8 cellular contexts compared by ENCODE assay signal in the genomic region with DNA sequence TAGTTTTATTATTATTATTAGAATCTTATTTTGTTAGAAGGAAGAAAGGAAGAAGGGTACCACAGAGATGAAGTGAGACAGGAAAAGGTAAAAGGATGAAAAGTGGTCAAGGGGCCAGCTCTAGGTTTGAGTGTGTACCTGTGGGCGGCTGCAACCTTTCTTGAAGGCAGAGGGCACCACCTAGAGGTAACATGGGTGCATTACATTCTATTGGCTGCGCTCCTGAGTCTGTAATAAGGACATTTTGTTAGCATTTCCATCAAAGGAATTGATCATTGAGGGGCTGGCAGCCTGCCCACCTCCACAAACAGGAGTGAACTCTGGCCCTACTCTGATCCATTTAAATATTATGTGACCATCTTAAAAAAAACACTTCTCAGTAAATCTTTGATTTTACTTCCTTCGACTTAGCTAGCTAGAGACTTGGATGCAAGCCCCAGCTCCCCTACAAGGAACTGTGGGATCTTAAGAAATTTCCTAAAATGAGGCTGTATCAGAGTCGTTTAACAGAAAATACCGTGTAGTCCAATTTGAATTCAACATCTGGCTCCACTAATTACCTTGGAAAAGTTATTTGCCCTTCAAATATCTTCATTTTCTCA.
DNase-seq lines count a peak whose midpoint lies in the region; ATAC-seq and TF ChIP-seq lines count a peak whose summit lies in the region.

No MANE protein-coding gene starts in this region.

- H3K9me3 Mint-ChIP-seq in activated T-helper 1 cell treated with anti-CD3 and anti-CD28 coated beads, Interleukin-12 subunit alpha, Interleukin-12 subunit beta, Interleukin-2, Interleukin-4 antibody, amounts not matched to agents 30 ng/mL and 10 ng/mL and 1 ng/mL, durations not matched to agents 14 hours and 24 hours and 36 hours: no peaks in the 10 kb centered on the region

- no peaks in the 10 kb centered on the region for H3K27me3 Mint-ChIP-seq in activated T-helper 1 cell treated with anti-CD3 and anti-CD28 coated beads, Interleukin-12 subunit alpha, Interleukin-12 subunit beta, Interleukin-2, Interleukin-4 antibody, amounts not matched to agents 30 ng/mL and 10 ng/mL and 1 ng/mL, durations not matched to agents 14 hours and 24 hours and 36 hours (ENCODE audit: insufficient read depth)

- no peak overlapping the region for H3K4me3 Mint-ChIP-seq in activated T-helper 1 cell treated with anti-CD3 and anti-CD28 coated beads, Interleukin-12 subunit alpha, Interleukin-12 subunit beta, Interleukin-2, Interleukin-4 antibody, amounts not matched to agents 30 ng/mL and 10 ng/mL and 1 ng/mL, durations not matched to agents 14 hours and 24 hours and 36 hours

- intact Hi-C loops in activated T-helper 1 cell treated with anti-CD3 and anti-CD28 coated beads, Interleukin-12 subunit alpha, Interleukin-12 subunit beta, Interleukin-2, Interleukin-4 antibody, amounts not matched to agents 30 ng/mL and 10 ng/mL and 1 ng/mL, durations not matched to agents 14 hours and 24 hours and 36 hours (cut with micrococcal nuclease): no loop called here
- intact Hi-C loops in left ventricle myocardium inferior (cut with micrococcal nuclease): no loop called here

- no peak overlapping the region for H3K27ac Mint-ChIP-seq in activated T-helper 1 cell treated with anti-CD3 and anti-CD28 coated beads, Interleukin-12 subunit alpha, Interleukin-12 subunit beta, Interleukin-2, Interleukin-4 antibody, amounts not matched to agents 30 ng/mL and 10 ng/mL and 1 ng/mL, durations not matched to agents 14 hours and 24 hours and 36 hours

- no peaks in the 10 kb centered on the region for H3K4me1 Mint-ChIP-seq in activated T-helper 1 cell treated with anti-CD3 and anti-CD28 coated beads, Interleukin-12 subunit alpha, Interleukin-12 subunit beta, Interleukin-2, Interleukin-4 antibody, amounts not matched to agents 30 ng/mL and 10 ng/mL and 1 ng/mL, durations not matched to agents 14 hours and 24 hours and 36 hours (ENCODE audit: low read depth)

- peak; percentile 77 for TF ChIP-seq CTCF in left ventricle myocardium inferior (IDR thresholded peaks at IDR 0.05; ENCODE audit: borderline replicate concordance)
- peak; percentile 86 for TF ChIP-seq CTCF in retinal pigment epithelial cell (conservative IDR thresholded peaks at IDR 0.05; ENCODE audit: low read depth, low read length)

- H3K9me3 ChIP-seq in left ventricle myocardium inferior (replicated peaks): peaks cover 3% of the 10 kb centered on the region

- no peaks in the 10 kb centered on the region for H3K27me3 ChIP-seq in left ventricle myocardium inferior (ENCODE audit: low read depth)

- H3K27ac ChIP-seq in left ventricle myocardium inferior (replicated peaks): no peak overlapping the region

- H3K4me3 ChIP-seq in left ventricle myocardium inferior (no peak overlapping the region), retinal pigment epithelial cell (ENCODE audit: low read length) (no peak overlapping the region)

- no peaks in the 10 kb centered on the region for H3K4me1 ChIP-seq in left ventricle myocardium inferior

- ATAC-seq in GM18861 (IDR thresholded peaks at IDR 0.05; ENCODE audit: unreplicated experiment): peak; percentile 92
- ATAC-seq in HG02973 (IDR thresholded peaks at IDR 0.05; ENCODE audit: unreplicated experiment): peak; percentile 95

- peak; percentile 66 for DNase-seq in D341Med (ENCODE audit: low spot score)
- DNase-seq in NCI-H1694 (lab: John Stamatoyannopoulos, UW): peak; percentile 50
- peak; percentile 1 for DNase-seq in activated T-helper 1 cell treated with anti-CD3 and anti-CD28 coated beads, Interleukin-12 subunit alpha, Interleukin-12 subunit beta, Interleukin-2, Interleukin-4 antibody, amounts not matched to agents 30 ng/mL and 10 ng/mL and 1 ng/mL, durations not matched to agents 14 hours and 24 hours and 36 hours (ENCODE audit: low spot score)
- peak; percentile 22 for DNase-seq in left ventricle myocardium inferior
- peak; percentile 11 for DNase-seq in retinal pigment epithelial cell (ENCODE audit: low read depth)
- no peak for DNase-seq in activated CD4-positive, CD25-positive, alpha-beta regulatory T cell treated with anti-CD3 and anti-CD28 coated beads, Interleukin-2, amount 50 U/mL, for 72 hours

- H3K36me3 ChIP-seq in left ventricle myocardium inferior: no peaks in the 10 kb centered on the region

- no peaks in the 10 kb centered on the region for H3K36me3 Mint-ChIP-seq in activated T-helper 1 cell treated with anti-CD3 and anti-CD28 coated beads, Interleukin-12 subunit alpha, Interleukin-12 subunit beta, Interleukin-2, Interleukin-4 antibody, amounts not matched to agents 30 ng/mL and 10 ng/mL and 1 ng/mL, durations not matched to agents 14 hours and 24 hours and 36 hours (ENCODE audit: low read depth)
